14 cellular contexts compared by ENCODE assay signal in genomic region chr16:345686-346231, GRCh38. TPM values are rescaled to one million over a fixed set of nuclear protein-coding genes. Genes with fewer than 3 reads are reported as not detected.
A peak's percentile ranks its signal among the peaks of the same experiment; 100 is the strongest.
DNase-seq lines count a peak whose midpoint lies in the region; ATAC-seq lines count a peak whose summit lies in the region.
"Had no signal": no experiment of that assay in that cellular context is flagged by ENCODE, and none has a peak within 500 bp of the region (broad histone marks: within the 10 kb centered on the region; RNA-seq: fewer than 3 reads in every experiment).

No MANE protein-coding gene starts in this region.

- H3K27ac Mint-ChIP-seq in activated CD8-positive, alpha-beta memory T cell treated with anti-CD3 and anti-CD28 coated beads, Interleukin-2, amount 10 ng/mL, durations not matched to agents 7 days and 5 days = no peak overlapping the region
- peak overlapping the region in 4 of 8 donors; percentile 17 to 83 (median 42) for H3K27ac Mint-ChIP-seq in CD8-positive, alpha-beta memory T cell
- no peak overlapping the region for H3K27ac Mint-ChIP-seq in activated CD4-positive, alpha-beta memory T cell treated with anti-CD3 and anti-CD28 coated beads for 36 hours

- H3K27ac ChIP-seq in CD8-positive, alpha-beta memory T cell (ENCODE audit: low read depth, low read length) = no peak overlapping the region
- peak overlapping the region; percentile 64 for H3K27ac ChIP-seq in mesodermal cell (ENCODE audit: low read depth, low read length, severe bottlenecking)

- peaks cover 63% of the 10 kb centered on the region for H3K4me1 ChIP-seq in CD8-positive, alpha-beta memory T cell (ENCODE audit: insufficient read depth, low read length)
- peaks cover 34% of the 10 kb centered on the region for H3K4me1 ChIP-seq in mesodermal cell (ENCODE audit: control insufficient read depth, insufficient read depth, low read length, poor library complexity, severe bottlenecking)

- POLR2A ChIA-PET in CD8-positive, alpha-beta memory T cell (lab: Charles Lee) = no interaction called here
- POLR2A ChIA-PET in activated CD4-positive, alpha-beta memory T cell treated with anti-CD3 and anti-CD28 coated beads for 36 hours (lab: Charles Lee) = interaction anchor here (0.6 to 2.4 kb wide), 2 partner anchors 94 to 110 kb away, joined by 3 to 12 read pairs; partner anchors contain the start of gene FAM234A

- no peak overlapping the region for H3K4me3 ChIP-seq in CD8-positive, alpha-beta memory T cell (ENCODE audit: low read length)
- H3K4me3 ChIP-seq in mesodermal cell (ENCODE audit: extremely low read depth, insufficient read depth, low read length, poor library complexity, severe bottlenecking) = no peak overlapping the region

- peaks cover 67% of the 10 kb centered on the region for H3K4me1 Mint-ChIP-seq in activated CD8-positive, alpha-beta memory T cell treated with anti-CD3 and anti-CD28 coated beads, Interleukin-2, amount 10 ng/mL, durations not matched to agents 7 days and 5 days
- H3K4me1 Mint-ChIP-seq in CD8-positive, alpha-beta memory T cell = peaks cover 72 to 82% (median 77%) of the 10 kb centered on the region in 3 donors
- peaks cover 74% of the 10 kb centered on the region for H3K4me1 Mint-ChIP-seq in activated CD4-positive, alpha-beta memory T cell treated with anti-CD3 and anti-CD28 coated beads for 36 hours (ENCODE audit: low read depth)

- peak; percentile 39 for ATAC-seq in activated CD8-positive, alpha-beta memory T cell treated with anti-CD3 and anti-CD28 coated beads, Interleukin-2, amount 10 ng/mL, durations not matched to agents 7 days and 5 days

- peaks cover 12% of the 10 kb centered on the region for H3K36me3 ChIP-seq in CD8-positive, alpha-beta memory T cell (ENCODE audit: insufficient read depth, low read length)
- H3K36me3 ChIP-seq in mesodermal cell (ENCODE audit: control insufficient read depth, insufficient read depth, low read length) = peaks cover 57% of the 10 kb centered on the region

- 92 to 97% methylated on average over 8 to 14 of the region's 16 CpGs for WGBS in mesodermal cell (ENCODE audit: insufficient coverage in 2 of 2), 2 experiments

- H3K9me3 ChIP-seq in CD8-positive, alpha-beta memory T cell (ENCODE audit: low read length) = no peaks in the 10 kb centered on the region
- no peaks in the 10 kb centered on the region for H3K9me3 ChIP-seq in mesodermal cell (ENCODE audit: control insufficient read depth, low read length)

- no peaks in the 10 kb centered on the region for H3K9me3 Mint-ChIP-seq in activated CD8-positive, alpha-beta memory T cell treated with anti-CD3 and anti-CD28 coated beads, Interleukin-2, amount 10 ng/mL, durations not matched to agents 7 days and 5 days (ENCODE audit: low read depth)
- no peaks in the 10 kb centered on the region for H3K9me3 Mint-ChIP-seq in CD8-positive, alpha-beta memory T cell
- H3K9me3 Mint-ChIP-seq in activated CD4-positive, alpha-beta memory T cell treated with anti-CD3 and anti-CD28 coated beads for 36 hours = no peaks in the 10 kb centered on the region

- H3K36me3 Mint-ChIP-seq in activated CD8-positive, alpha-beta memory T cell treated with anti-CD3 and anti-CD28 coated beads, Interleukin-2, amount 10 ng/mL, durations not matched to agents 7 days and 5 days = peaks cover 51% of the 10 kb centered on the region
- H3K36me3 Mint-ChIP-seq in CD8-positive, alpha-beta memory T cell = peaks cover 0 to 71% (median 24%) of the 10 kb centered on the region in 3 donors
- H3K36me3 Mint-ChIP-seq in activated CD4-positive, alpha-beta memory T cell treated with anti-CD3 and anti-CD28 coated beads for 36 hours = peaks cover 37% of the 10 kb centered on the region

- H3K4me3 Mint-ChIP-seq in activated CD8-positive, alpha-beta memory T cell treated with anti-CD3 and anti-CD28 coated beads, Interleukin-2, amount 10 ng/mL, durations not matched to agents 7 days and 5 days = no peak overlapping the region
- peak overlapping the region; percentile 23 to 81 (median 44) for H3K4me3 Mint-ChIP-seq in CD8-positive, alpha-beta memory T cell
- no peak overlapping the region for H3K4me3 Mint-ChIP-seq in activated CD4-positive, alpha-beta memory T cell treated with anti-CD3 and anti-CD28 coated beads for 36 hours

- CTCF ChIA-PET in activated CD8-positive, alpha-beta memory T cell treated with anti-CD3 and anti-CD28 coated beads, Interleukin-2, amount 10 ng/mL, durations not matched to agents 7 days and 5 days (lab: Charles Lee) = interaction anchor here (0.9 to 1.0 kb wide), 2 partner anchors 111 to 280 kb away, joined by 3 to 6 read pairs; partner anchors contain the start of gene FAM234A
- CTCF ChIA-PET in CD8-positive, alpha-beta memory T cell (lab: Charles Lee) = no interaction called here
- CTCF ChIA-PET in activated CD4-positive, alpha-beta memory T cell treated with anti-CD3 and anti-CD28 coated beads for 36 hours (lab: Charles Lee) = interaction anchor here (0.9 to 4.1 kb wide), 5 partner anchors 10 to 110 kb away, joined by 3 to 15 read pairs (median 4); partner anchors contain the start of gene FAM234A

- intact Hi-C loops in activated CD4-positive, alpha-beta memory T cell treated with anti-CD3 and anti-CD28 coated beads for 36 hours (cut with micrococcal nuclease) = no loop called here

- no peaks in the 10 kb centered on the region for H3K27me3 ChIP-seq in CD8-positive, alpha-beta memory T cell (ENCODE audit: insufficient read depth, low read length, poor library complexity, severe bottlenecking)

- H3K27me3 Mint-ChIP-seq in activated CD8-positive, alpha-beta memory T cell treated with anti-CD3 and anti-CD28 coated beads, Interleukin-2, amount 10 ng/mL, durations not matched to agents 7 days and 5 days = peaks cover 2% of the 10 kb centered on the region
- no peaks in the 10 kb centered on the region for H3K27me3 Mint-ChIP-seq in CD8-positive, alpha-beta memory T cell
- H3K27me3 Mint-ChIP-seq in activated CD4-positive, alpha-beta memory T cell treated with anti-CD3 and anti-CD28 coated beads for 36 hours = no peaks in the 10 kb centered on the region

- peak; percentile 73 for DNase-seq in activated CD8-positive, alpha-beta memory T cell treated with anti-CD3 and anti-CD28 coated beads, Interleukin-2, amount 10 ng/mL, durations not matched to agents 7 days and 5 days
- DNase-seq in activated CD8-positive, alpha-beta memory T cell treated with anti-CD3 and anti-CD28 coated beads, Interleukin-2, amount 50 U/mL, for 48 hours = no peak
- DNase-seq in CD8-positive, alpha-beta memory T cell = no peak
- peak; percentile 76 for DNase-seq in activated CD4-positive, alpha-beta memory T cell treated with anti-CD3 and anti-CD28 coated beads for 36 hours
- no peak for DNase-seq in A172 (ENCODE audit: low spot score)
- DNase-seq in DMS114 treated with DMSO at 0.1 percent for 48 hours (lab: John Stamatoyannopoulos, UW; ENCODE audit: unreplicated experiment) = no peak
- no peak for DNase-seq in cerebellar cortex (ENCODE audit: low spot score)
- DNase-seq: AML-193, KBM-7, NCI-H1048, NCI-H1694, NCI-H2107, NCI-H526 treated with DMSO at 0.1 percent for 48 hours had no signal

RNA-seq across cellular contexts. Expression of gene AXIN1, which starts 6.8 kb away (rescaled TPM):
- total RNA-seq in activated CD8-positive, alpha-beta memory T cell treated with anti-CD3 and anti-CD28 coated beads, Interleukin-2, amount 10 ng/mL, durations not matched to agents 7 days and 5 days = 10 to 100 TPM; 22.3 to 25.7 TPM
- total RNA-seq in CD8-positive, alpha-beta memory T cell = 10 to 100 TPM; 24.7 to 26.3 TPM
- 6.9 TPM for polyA plus RNA-seq in CD8-positive, alpha-beta memory T cell
- 10 to 100 TPM; 18.6 to 20.5 TPM for total RNA-seq in activated CD4-positive, alpha-beta memory T cell treated with anti-CD3 and anti-CD28 coated beads for 36 hours
- 20.5 TPM for polyA plus RNA-seq in mesodermal cell (2013, experiment 1 of 2)
- polyA plus RNA-seq in mesodermal cell (2013, experiment 2 of 2) = 20.3 TPM
- total RNA-seq in A172 (2014; rRNA removed; shearing (Covaris generic)) = 39.0 and 50.5 TPM in 2 replicates

RNA-seq across cellular contexts. Expression of gene MRPL28, which starts 24.6 kb away (rescaled TPM):
- 10 to 100 TPM; 89.0 to 90.7 TPM for total RNA-seq in activated CD8-positive, alpha-beta memory T cell treated with anti-CD3 and anti-CD28 coated beads, Interleukin-2, amount 10 ng/mL, durations not matched to agents 7 days and 5 days
- 10 to 100 TPM; 90.2 to 98.0 TPM for total RNA-seq in CD8-positive, alpha-beta memory T cell
- polyA plus RNA-seq in CD8-positive, alpha-beta memory T cell = 67.8 TPM
- total RNA-seq in activated CD4-positive, alpha-beta memory T cell treated with anti-CD3 and anti-CD28 coated beads for 36 hours = 10 to 100 TPM; 76.8 to 77.3 TPM
- polyA plus RNA-seq in mesodermal cell (2013, experiment 1 of 2) = 82.8 TPM
- 81.9 TPM for polyA plus RNA-seq in mesodermal cell (2013, experiment 2 of 2)
- 234 and 252 TPM in 2 replicates for total RNA-seq in A172 (2014; rRNA removed; shearing (Covaris generic))

RNA-seq across cellular contexts. Expression of gene PGAP6, which starts 36.0 kb away (rescaled TPM):
- 10 to 100 TPM; 46.6 to 50.4 TPM for total RNA-seq in activated CD8-positive, alpha-beta memory T cell treated with anti-CD3 and anti-CD28 coated beads, Interleukin-2, amount 10 ng/mL, durations not matched to agents 7 days and 5 days
- total RNA-seq in CD8-positive, alpha-beta memory T cell = 10 to 100 TPM; 36.1 to 36.2 TPM
- 23.1 TPM for polyA plus RNA-seq in CD8-positive, alpha-beta memory T cell
- 10 to 100 TPM; 30.6 to 31.5 TPM for total RNA-seq in activated CD4-positive, alpha-beta memory T cell treated with anti-CD3 and anti-CD28 coated beads for 36 hours
- polyA plus RNA-seq in mesodermal cell (2013, experiment 1 of 2) = 81.4 TPM
- 64.9 TPM for polyA plus RNA-seq in mesodermal cell (2013, experiment 2 of 2)
- total RNA-seq in A172 (2014; rRNA removed; shearing (Covaris generic)) = 46.6 and 58.5 TPM in 2 replicates

RNA-seq across cellular contexts. Expression of gene NME4, which starts 51.2 kb away (rescaled TPM):
- total RNA-seq in activated CD8-positive, alpha-beta memory T cell treated with anti-CD3 and anti-CD28 coated beads, Interleukin-2, amount 10 ng/mL, durations not matched to agents 7 days and 5 days = 1 to 10 TPM; 6.7 to 7.0 TPM
- 10 to 100 TPM; 14.1 to 15.4 TPM for total RNA-seq in CD8-positive, alpha-beta memory T cell
- polyA plus RNA-seq in CD8-positive, alpha-beta memory T cell = 49.9 TPM
- total RNA-seq in activated CD4-positive, alpha-beta memory T cell treated with anti-CD3 and anti-CD28 coated beads for 36 hours = 10 to 100 TPM; 62.1 to 62.5 TPM
- 320 TPM for polyA plus RNA-seq in mesodermal cell (2013, experiment 1 of 2)
- 312 TPM for polyA plus RNA-seq in mesodermal cell (2013, experiment 2 of 2)
- 161 and 179 TPM in 2 replicates for total RNA-seq in A172 (2014; rRNA removed; shearing (Covaris generic))

RNA-seq across cellular contexts. Expression of gene DECR2, which starts 55.9 kb away (rescaled TPM):
- total RNA-seq in activated CD8-positive, alpha-beta memory T cell treated with anti-CD3 and anti-CD28 coated beads, Interleukin-2, amount 10 ng/mL, durations not matched to agents 7 days and 5 days = 1 to 10 TPM; 5.9 to 6.3 TPM
- total RNA-seq in CD8-positive, alpha-beta memory T cell = 1 to 10 TPM; 6.8 to 7.9 TPM
- polyA plus RNA-seq in CD8-positive, alpha-beta memory T cell = 3.9 TPM
- 1 to 10 TPM; 8.5 to 8.8 TPM for total RNA-seq in activated CD4-positive, alpha-beta memory T cell treated with anti-CD3 and anti-CD28 coated beads for 36 hours
- 15.1 TPM for polyA plus RNA-seq in mesodermal cell (2013, experiment 1 of 2)
- 14.9 TPM for polyA plus RNA-seq in mesodermal cell (2013, experiment 2 of 2)
- total RNA-seq in A172 (2014; rRNA removed; shearing (Covaris generic)) = 8.1 and 12.5 TPM in 2 replicates

Comparison
In these comparisons a context has a peak if more than half of its experiments do, and no peak if none do; other contexts are left out.
1. DNase-seq: peak in activated CD8-positive, alpha-beta memory T cell treated with anti-CD3 and anti-CD28 coated beads, Interleukin-2, amount 10 ng/mL, durations not matched to agents 7 days and 5 days (single experiment) and activated CD4-positive, alpha-beta memory T cell treated with anti-CD3 and anti-CD28 coated beads for 36 hours (single experiment); none in activated CD8-positive, alpha-beta memory T cell treated with anti-CD3 and anti-CD28 coated beads, Interleukin-2, amount 50 U/mL, for 48 hours (single experiment), CD8-positive, alpha-beta memory T cell (0 of 5), A172 (single experiment), DMS114 treated with DMSO at 0.1 percent for 48 hours (single experiment) and cerebellar cortex (single experiment).
2. H3K4me3 Mint-ChIP-seq: peak in CD8-positive, alpha-beta memory T cell (7 of 7); none in activated CD8-positive, alpha-beta memory T cell treated with anti-CD3 and anti-CD28 coated beads, Interleukin-2, amount 10 ng/mL, durations not matched to agents 7 days and 5 days (single experiment) and activated CD4-positive, alpha-beta memory T cell treated with anti-CD3 and anti-CD28 coated beads for 36 hours (single experiment).